In genomic region chr6:143634486-143634885, GRCh38 we compare ENCODE assay signal across 18 cellular contexts. TPM values are rescaled to one million over a fixed set of nuclear protein-coding genes. Genes with fewer than 3 reads are reported as not detected.
DNase-seq lines count a peak whose midpoint lies in the region; ATAC-seq and TF ChIP-seq lines count a peak whose summit lies in the region.
"Had no signal": no experiment of that assay in that cellular context is flagged by ENCODE, and none has a peak within 500 bp of the region (broad histone marks: within the 10 kb centered on the region; RNA-seq: fewer than 3 reads in every experiment).

No MANE protein-coding gene starts in this region.

- WGBS in aorta, 2 donors, result 85 to 89% methylated on average over 2 of the region's 2 CpGs

- TF ChIP-seq CTCF in LNCaP clone FGC (IDR thresholded peaks at IDR 0.05; ENCODE audit: control insufficient read depth, extremely low read depth, insufficient read depth) (no peak), fibroblast of mammary gland (conservative IDR thresholded peaks at IDR 0.05; ENCODE audit: control insufficient read depth, insufficient read depth, low read depth, low read length) (no peak)

- H3K4me3 ChIP-seq in LNCaP clone FGC (ENCODE audit: low read depth, low read length) (no peak overlapping the region), fibroblast of mammary gland (ENCODE audit: control insufficient read depth, low read depth, low read length) (no peak overlapping the region), aorta (ENCODE audit: low read length in 2 of 2) (no peak overlapping the region)
- no peak overlapping the region for H3K4me3 ChIP-seq in CD4-positive, alpha-beta memory T cell (ENCODE audit: low read length in 2 of 2)
- H3K4me3 ChIP-seq: BLaER1, lower lobe of right lung, Peyer's patch had no signal

- peaks cover 29 to 52% (median 40%) of the 10 kb centered on the region in 4 donors for H3K4me1 Mint-ChIP-seq in CD4-positive, alpha-beta memory T cell

- H3K9me3 Mint-ChIP-seq in CD4-positive, alpha-beta memory T cell, result no peaks in the 10 kb centered on the region
- H3K9me3 Mint-ChIP-seq: activated naive CD8-positive, alpha-beta T cell treated with anti-CD3 and anti-CD28 coated beads, Interleukin-2, amount 50 U/mL, for 24 hours; activated T-cell treated with anti-CD3 and anti-CD28 coated beads, Interleukin-2, amount 50 U/mL, for 24 hours had no signal

- H3K36me3 ChIP-seq in aorta (ENCODE audit: control insufficient read depth in 1 of 2, insufficient read depth in 2 of 2, low read length in 1 of 2), result no peaks in the 10 kb centered on the region
- no peaks in the 10 kb centered on the region for H3K36me3 ChIP-seq in CD4-positive, alpha-beta memory T cell (ENCODE audit: insufficient read depth, low read length)
- H3K36me3 ChIP-seq: BLaER1, lower lobe of right lung, Peyer's patch had no signal

- H3K27me3 Mint-ChIP-seq in CD4-positive, alpha-beta memory T cell, result no peaks in the 10 kb centered on the region
- H3K27me3 Mint-ChIP-seq: activated naive CD8-positive, alpha-beta T cell treated with anti-CD3 and anti-CD28 coated beads, Interleukin-2, amount 50 U/mL, for 24 hours; activated T-cell treated with anti-CD3 and anti-CD28 coated beads, Interleukin-2, amount 50 U/mL, for 24 hours had no signal

- H3K9me3 ChIP-seq in aorta (ENCODE audit: control insufficient read depth, low read length), result no peaks in the 10 kb centered on the region
- no peaks in the 10 kb centered on the region for H3K9me3 ChIP-seq in CD4-positive, alpha-beta memory T cell (ENCODE audit: control insufficient read depth in 1 of 2, low read length in 2 of 2)
- H3K9me3 ChIP-seq: BLaER1, lower lobe of right lung, Peyer's patch had no signal

- no peak for ATAC-seq in aorta (ENCODE audit: low FRiP score)
- ATAC-seq in HG02798 (IDR thresholded peaks at IDR 0.05; ENCODE audit: poor library complexity, unreplicated experiment), result no peak
- ATAC-seq in GM19351 (IDR thresholded peaks at IDR 0.05; ENCODE audit: unreplicated experiment), result no peak
- ATAC-seq: activated naive CD8-positive, alpha-beta T cell treated with anti-CD3 and anti-CD28 coated beads, Interleukin-2, amount 50 U/mL, for 24 hours; lower lobe of right lung had no signal

- POLR2A ChIA-PET in CD4-positive, alpha-beta memory T cell (lab: Charles Lee; ENCODE audit: partially characterized antibody), result no interaction called here

- peak overlapping the region in 1 of 7 donors; percentile 38 for H3K27ac Mint-ChIP-seq in CD4-positive, alpha-beta memory T cell
- H3K27ac Mint-ChIP-seq: activated naive CD8-positive, alpha-beta T cell treated with anti-CD3 and anti-CD28 coated beads, Interleukin-2, amount 50 U/mL, for 24 hours; activated T-cell treated with anti-CD3 and anti-CD28 coated beads, Interleukin-2, amount 50 U/mL, for 24 hours had no signal

- intact Hi-C loops in aorta (cut with DNase I), result no loop called here
- intact Hi-C loops in CD4-positive, alpha-beta memory T cell (cut with micrococcal nuclease), result no loop called here

- DNase-seq in COR-L47 (lab: John Stamatoyannopoulos, UW), result peak; percentile 85
- peak; percentile 33 for DNase-seq in LNCaP clone FGC (ENCODE audit: low read depth)
- DNase-seq in RPMI7951 (ENCODE audit: low read depth), result peak; percentile 39
- DNase-seq in fibroblast of mammary gland (ENCODE audit: low read depth), result peak; percentile 19
- no peak for DNase-seq in aorta
- no peak for DNase-seq in CD4-positive, alpha-beta memory T cell
- DNase-seq: activated CD4-positive, alpha-beta T cell treated with anti-CD3 and anti-CD28 coated beads for 4 hours; activated naive CD8-positive, alpha-beta T cell treated with anti-CD3 and anti-CD28 coated beads, Interleukin-2, amount 50 U/mL, for 24 hours; activated T-cell treated with anti-CD3 and anti-CD28 coated beads, Interleukin-2, amount 50 U/mL, for 24 hours; cortex of kidney; GDM1; KBM-7; lower lobe of right lung; Peyer's patch; stimulated activated naive CD4-positive, alpha-beta T cell treated with Interleukin-2 at 50 U/mL for 16 hours had no signal

- H3K27me3 ChIP-seq in aorta (ENCODE audit: control insufficient read depth in 1 of 2, insufficient read depth in 2 of 2, low read length in 1 of 2), result no peaks in the 10 kb centered on the region
- H3K27me3 ChIP-seq in CD4-positive, alpha-beta memory T cell (ENCODE audit: insufficient read depth, low read length), result no peaks in the 10 kb centered on the region
- H3K27me3 ChIP-seq: BLaER1, Peyer's patch had no signal

- peaks cover 0 to 2% of the 10 kb centered on the region in 2 donors for H3K4me1 ChIP-seq in aorta (ENCODE audit: control insufficient read depth in 1 of 2, insufficient read depth in 2 of 2, low read length in 2 of 2)
- H3K4me1 ChIP-seq in CD4-positive, alpha-beta memory T cell (ENCODE audit: insufficient read depth, low read length), result peaks cover 11% of the 10 kb centered on the region
- H3K4me1 ChIP-seq: BLaER1, lower lobe of right lung, Peyer's patch had no signal

- H3K27ac ChIP-seq in aorta (ENCODE audit: low read depth in 1 of 2, low read length in 2 of 2), result no peak overlapping the region
- no peak overlapping the region for H3K27ac ChIP-seq in CD4-positive, alpha-beta memory T cell (ENCODE audit: low read depth, low read length)
- H3K27ac ChIP-seq: BLaER1, lower lobe of right lung, Peyer's patch had no signal

- H3K4me3 Mint-ChIP-seq in CD4-positive, alpha-beta memory T cell, result peak overlapping the region in 1 of 8 donors; percentile 3
- H3K4me3 Mint-ChIP-seq: activated naive CD8-positive, alpha-beta T cell treated with anti-CD3 and anti-CD28 coated beads, Interleukin-2, amount 50 U/mL, for 24 hours; activated T-cell treated with anti-CD3 and anti-CD28 coated beads, Interleukin-2, amount 50 U/mL, for 24 hours had no signal

- peaks cover 0 to 14% of the 10 kb centered on the region in 2 donors for H3K36me3 Mint-ChIP-seq in CD4-positive, alpha-beta memory T cell

- CTCF ChIA-PET in CD4-positive, alpha-beta memory T cell (lab: Charles Lee; ENCODE audit: partially characterized antibody), result interaction anchor here (0.8 kb wide), 1 partner anchor 59 kb away, joined by 3 read pairs; no protein-coding TSS in a partner anchor

RNA-seq across cellular contexts. Expression of gene PHACTR2, which starts 43.3 kb away (rescaled TPM):
- 23.7 and 30.3 TPM in 2 replicates for total RNA-seq in RPMI7951 (2014; rRNA removed; shearing (Covaris generic))
- 10 to 100 TPM; 87.1 to 96.8 TPM for total RNA-seq in aorta
- polyA plus RNA-seq in aorta, result 10 to 100 TPM; 15.3 TPM
- 10 to 100 TPM; 60.3 to 61.3 TPM for total RNA-seq in CD4-positive, alpha-beta memory T cell
- polyA plus RNA-seq in CD4-positive, alpha-beta memory T cell, result 10 to 100 TPM; 13.1 to 30.6 TPM

Comparison
In these comparisons a context has a peak if more than half of its experiments do, and no peak if none do; other contexts are left out.
1. DNase-seq: peak in COR-L47 (single experiment), LNCaP clone FGC (single experiment), RPMI7951 (single experiment) and fibroblast of mammary gland (single experiment); none in aorta (0 of 2) and CD4-positive, alpha-beta memory T cell (0 of 5).